ENCODE assay signal across 15 cellular contexts in genomic region chr3:152554980-152555379, GRCh38.
DNase-seq lines count a peak whose midpoint lies in the region; ATAC-seq and TF ChIP-seq lines count a peak whose summit lies in the region.
"Had no signal": no experiment of that assay in that cellular context is flagged by ENCODE, and none has a peak within 500 bp of the region (broad histone marks: within the 10 kb centered on the region; RNA-seq: fewer than 3 reads in every experiment).

No MANE protein-coding gene starts in this region.

- peak; percentile 66 for ATAC-seq in left ventricle myocardium superior
- no peak for ATAC-seq in left colon
- ATAC-seq: activated T-cell treated with anti-CD3 and anti-CD28 coated beads, Interleukin-2, amount 50 U/mL, for 4 hours had no signal

- no peak overlapping the region for H3K4me3 ChIP-seq in choroid plexus epithelial cell (ENCODE audit: low read depth, low read length)
- H3K4me3 ChIP-seq: thoracic aorta had no signal

- intact Hi-C loops in left ventricle myocardium superior (cut with micrococcal nuclease) = no loop called here
- intact Hi-C loops in left colon (cut with DNase I, micrococcal nuclease) = no loop called here

- peak; percentile 43 for DNase-seq in M059J (ENCODE audit: low read depth)
- peak; percentile 95 for DNase-seq in choroid plexus epithelial cell (ENCODE audit: low read depth)
- DNase-seq in left ventricle myocardium superior = no peak
- peak; percentile 80 for DNase-seq in stromal cell of bone marrow (ENCODE audit: low read depth)
- no peak for DNase-seq in left colon
- no peak for DNase-seq in A172 (ENCODE audit: low spot score)
- no peak for DNase-seq in stimulated activated CD4-positive, alpha-beta T cell treated with anti-CD3 and anti-CD28 coated beads, Interleukin-4, amount 100 ng/mL, for 1 hour
- no peak for DNase-seq in hippocampal formation (lab: John Stamatoyannopoulos, UW)
- DNase-seq: activated CD4-positive, alpha-beta memory T cell treated with anti-CD3 and anti-CD28 coated beads for 36 hours; activated T-cell treated with anti-CD3 and anti-CD28 coated beads, Interleukin-2, amount 50 U/mL, for 4 hours; NCI-H1092; NCI-H2171 treated with DMSO at 0.1 percent for 48 hours; retina; stimulated activated CD4-positive, alpha-beta T cell treated with anti-CD3 and anti-CD28 coated beads, Interleukin-2, amount 100 ng/mL, for 48 hours had no signal

- TF ChIP-seq CTCF in choroid plexus epithelial cell (conservative IDR thresholded peaks at IDR 0.05; ENCODE audit: low read depth, low read length) = no peak

Comparison
In these comparisons a context has a peak if more than half of its experiments do, and no peak if none do; other contexts are left out.
1. DNase-seq: peak in M059J (single experiment), choroid plexus epithelial cell (single experiment) and stromal cell of bone marrow (single experiment); none in left ventricle myocardium superior (single experiment), left colon (0 of 2), A172 (single experiment), stimulated activated CD4-positive, alpha-beta T cell treated with anti-CD3 and anti-CD28 coated beads, Interleukin-4, amount 100 ng/mL, for 1 hour (single experiment) and hippocampal formation (0 of 2).